In the genomic region with DNA sequence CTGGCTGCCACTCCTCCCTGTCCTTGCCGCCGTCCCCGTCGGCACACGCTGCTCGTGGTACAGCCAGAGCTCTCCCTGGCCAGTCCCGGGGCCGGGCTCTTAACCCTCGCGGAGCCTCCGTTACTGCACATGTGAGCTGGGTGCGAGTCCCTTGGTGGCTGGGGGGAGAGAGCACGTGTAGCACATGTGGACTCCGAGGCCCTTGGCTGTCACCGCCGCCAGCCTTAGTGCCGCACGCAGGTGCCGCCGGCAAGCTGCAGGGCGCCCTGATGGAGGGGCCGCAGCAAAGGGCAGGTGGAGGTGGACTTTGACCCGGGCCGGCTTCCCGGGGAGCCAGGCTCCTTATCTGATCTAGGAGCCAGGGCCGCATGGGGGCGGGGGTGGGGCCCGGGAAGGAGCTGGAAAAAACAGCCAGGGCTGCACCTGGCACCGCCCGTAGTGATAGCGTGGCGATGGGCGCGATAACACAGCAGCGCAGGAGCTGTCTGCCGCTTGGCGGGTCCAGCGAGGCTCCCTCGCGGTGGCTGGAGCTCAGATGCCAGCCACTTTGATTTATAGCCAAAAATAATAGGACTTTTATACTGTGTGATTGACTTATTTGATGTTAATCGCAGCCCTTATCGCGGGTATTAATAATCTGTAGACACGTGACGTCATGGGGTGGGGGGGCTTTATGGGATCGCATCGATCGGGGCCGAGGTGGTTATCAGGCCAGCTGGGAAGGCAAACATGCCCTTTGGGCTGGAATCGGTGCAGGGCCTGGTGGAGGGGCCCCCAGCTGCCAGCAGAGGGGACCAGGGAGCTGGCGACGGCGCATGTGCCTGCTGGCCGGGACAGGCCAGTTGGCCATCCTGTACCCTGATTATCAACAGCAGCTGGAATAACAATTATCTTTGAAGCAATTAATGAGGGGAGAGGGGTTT, we compare ENCODE assay signal across 17 cellular contexts. TPM values are rescaled to one million over a fixed set of nuclear protein-coding genes. Genes with fewer than 3 reads are reported as not detected.
DNase-seq lines count a peak whose midpoint lies in the region; ATAC-seq and TF ChIP-seq lines count a peak whose summit lies in the region.
"Had no signal": no experiment of that assay in that cellular context is flagged by ENCODE, and none has a peak within 500 bp of the region (broad histone marks: within the 10 kb centered on the region; RNA-seq: fewer than 3 reads in every experiment).

No MANE protein-coding gene starts in this region.

- POLR2A ChIA-PET in WTC11 (lab: Charles Lee): no interaction called here

- ATAC-seq in WTC11 (no peak), right lobe of liver (peak; percentile 78 to 82 (median 80)), upper lobe of right lung (no peak)
- ATAC-seq: activated CD4-positive, alpha-beta T cell treated with anti-CD3 and anti-CD28 coated beads for 36 hours; activated CD8-positive, alpha-beta memory T cell treated with anti-CD3 and anti-CD28 coated beads, Interleukin-2, amount 10 ng/mL, durations not matched to agents 7 days and 5 days had no signal

- H3K4me3 ChIP-seq in BLaER1 (no peak overlapping the region), right lobe of liver (no peak overlapping the region), upper lobe of right lung (no peak overlapping the region), Karpas-422 (ENCODE audit: low read length) (no peak overlapping the region)
- H3K4me3 ChIP-seq: neural progenitor cell, suprapubic skin had no signal

- no peaks in the 10 kb centered on the region for H3K9me2 ChIP-seq in Karpas-422 (replicated peaks; ENCODE audit: insufficient read depth, low read length)

- H3K27ac ChIP-seq in BLaER1: 0 out of 2 replicates have a peak overlapping the region, but pooled peaks have one; percentile 13
- H3K27ac ChIP-seq in right lobe of liver: peak overlapping the region in 2 of 3 donors; percentile 75 to 84
- no peak overlapping the region for H3K27ac ChIP-seq in upper lobe of right lung
- H3K27ac ChIP-seq in Karpas-422 (ENCODE audit: low read length): no peak overlapping the region
- H3K27ac ChIP-seq: epithelial cell of prostate, neural progenitor cell, suprapubic skin had no signal

- peak; percentile 4 for TF ChIP-seq POLR2A in right lobe of liver (IDR thresholded peaks at IDR 0.05)

- H2AFZ ChIP-seq in Karpas-422 (ENCODE audit: low read length): no peak overlapping the region
- H2AFZ ChIP-seq: neural progenitor cell had no signal

- H3K9me3 ChIP-seq in BLaER1 (no peaks in the 10 kb centered on the region), right lobe of liver (no peaks in the 10 kb centered on the region), upper lobe of right lung (no peaks in the 10 kb centered on the region), Karpas-422 (ENCODE audit: low read length) (no peaks in the 10 kb centered on the region)
- H3K9me3 ChIP-seq: suprapubic skin had no signal

- TF ChIP-seq CTCF in WTC11 (IDR thresholded peaks at IDR 0.05) (no peak), right lobe of liver (IDR thresholded peaks at IDR 0.05) (peak; percentile 45 to 61 (median 52)), upper lobe of right lung (IDR thresholded peaks at IDR 0.05) (no peak), mesothelial cell of epicardium (IDR thresholded peaks at IDR 0.05; ENCODE audit: unreplicated experiment) (no peak)

- WGBS in right lobe of liver (ENCODE audit: insufficient coverage, low coverage, low lambda C conversion rate, missing lambda C conversion rate): 35% methylated on average over 36 of the region's 54 CpGs

- H3K4me1 ChIP-seq in BLaER1 (peaks cover 69% of the 10 kb centered on the region), right lobe of liver (peaks cover 0 to 45% (median 22%) of the 10 kb centered on the region in 4 donors), upper lobe of right lung (no peaks in the 10 kb centered on the region), Karpas-422 (ENCODE audit: low read length) (no peaks in the 10 kb centered on the region)
- H3K4me1 ChIP-seq: neural progenitor cell, suprapubic skin had no signal

- peak; percentile 99 for DNase-seq in HuH-7.5 (ENCODE audit: low spot score)
- DNase-seq in WTC11 (ENCODE audit: low spot score): no peak
- DNase-seq in right lobe of liver: peak; percentile 90 to 97 (median 95)
- DNase-seq in EL: no peak
- DNase-seq in upper lobe of right lung: no peak
- DNase-seq in mesothelial cell of epicardium (ENCODE audit: low spot score in 2 of 2, unreplicated experiment in 2 of 2): no peak
- no peak for DNase-seq in Karpas-422
- DNase-seq: ACHN; activated CD4-positive, alpha-beta T cell treated with anti-CD3 and anti-CD28 coated beads for 36 hours; activated CD8-positive, alpha-beta memory T cell treated with anti-CD3 and anti-CD28 coated beads, Interleukin-2, amount 10 ng/mL, durations not matched to agents 7 days and 5 days; CD4-positive, CD25-positive, alpha-beta regulatory T cell; DMS79 treated with DMSO at 0.1 percent for 48 hours; mesenchymal stem cell had no signal

- H3K4me2 ChIP-seq in BLaER1 (peak overlapping the region; percentile 28; the same call in 1 of the 2 replicates), Karpas-422 (ENCODE audit: low read depth, low read length, poor library complexity, severe bottlenecking) (no peak overlapping the region)
- H3K4me2 ChIP-seq: neural progenitor cell had no signal

- H4K20me1 ChIP-seq in BLaER1: peaks cover 77% of the 10 kb centered on the region
- no peaks in the 10 kb centered on the region; the same call in 1 of the 2 replicates for H4K20me1 ChIP-seq in Karpas-422 (ENCODE audit: insufficient read depth, low read depth, low read length)

- H3K4me3 Mint-ChIP-seq in WTC11: no peak overlapping the region
- H3K4me3 Mint-ChIP-seq in mesothelial cell of epicardium: no peak overlapping the region
- H3K4me3 Mint-ChIP-seq: activated CD4-positive, alpha-beta T cell treated with anti-CD3 and anti-CD28 coated beads for 36 hours; activated CD8-positive, alpha-beta memory T cell treated with anti-CD3 and anti-CD28 coated beads, Interleukin-2, amount 10 ng/mL, durations not matched to agents 7 days and 5 days; neural progenitor cell had no signal

- H3K9ac ChIP-seq in BLaER1: no peak overlapping the region
- no peak overlapping the region for H3K9ac ChIP-seq in Karpas-422 (ENCODE audit: low read length)
- H3K9ac ChIP-seq: neural progenitor cell had no signal

- H3K4me1 Mint-ChIP-seq in WTC11: peaks cover 3% of the 10 kb centered on the region; the same call in 1 of the 2 replicates
- peaks cover 2% of the 10 kb centered on the region for H3K4me1 Mint-ChIP-seq in mesothelial cell of epicardium
- H3K4me1 Mint-ChIP-seq: activated CD4-positive, alpha-beta T cell treated with anti-CD3 and anti-CD28 coated beads for 36 hours; activated CD8-positive, alpha-beta memory T cell treated with anti-CD3 and anti-CD28 coated beads, Interleukin-2, amount 10 ng/mL, durations not matched to agents 7 days and 5 days had no signal

- CTCF ChIA-PET in WTC11 (lab: Charles Lee): interaction anchor here (0.7 to 4.4 kb wide), 12 partner anchors 9 to 249 kb away, joined by 3 to 22 read pairs (median 4); partner anchors contain the start of gene ZC3H18

- H3K27ac Mint-ChIP-seq in WTC11: peak overlapping the region; percentile 65; the same call in 1 of the 2 replicates
- no peak overlapping the region for H3K27ac Mint-ChIP-seq in mesothelial cell of epicardium
- H3K27ac Mint-ChIP-seq: activated CD4-positive, alpha-beta T cell treated with anti-CD3 and anti-CD28 coated beads for 36 hours; activated CD8-positive, alpha-beta memory T cell treated with anti-CD3 and anti-CD28 coated beads, Interleukin-2, amount 10 ng/mL, durations not matched to agents 7 days and 5 days; neural progenitor cell had no signal

- H3K36me3 ChIP-seq in BLaER1: peaks cover 68% of the 10 kb centered on the region
- H3K36me3 ChIP-seq in right lobe of liver: no peaks in the 10 kb centered on the region
- H3K36me3 ChIP-seq in upper lobe of right lung: no peaks in the 10 kb centered on the region
- H3K36me3 ChIP-seq in Karpas-422 (ENCODE audit: insufficient read depth, low read length): no peaks in the 10 kb centered on the region
- H3K36me3 ChIP-seq: neural progenitor cell, suprapubic skin had no signal

- no peaks in the 10 kb centered on the region for H3K79me2 ChIP-seq in Karpas-422 (ENCODE audit: low read length)

- H3K9me3 Mint-ChIP-seq in WTC11 (no peaks in the 10 kb centered on the region), mesothelial cell of epicardium (no peaks in the 10 kb centered on the region)
- H3K9me3 Mint-ChIP-seq: neural progenitor cell had no signal

- no peaks in the 10 kb centered on the region for H3K27me3 ChIP-seq in BLaER1
- no peaks in the 10 kb centered on the region for H3K27me3 ChIP-seq in right lobe of liver
- no peaks in the 10 kb centered on the region for H3K27me3 ChIP-seq in upper lobe of right lung
- H3K27me3 ChIP-seq in Karpas-422 (ENCODE audit: low read length): no peaks in the 10 kb centered on the region
- H3K27me3 ChIP-seq: neural progenitor cell, suprapubic skin had no signal

- intact Hi-C loops in right lobe of liver (cut with DNase I): no loop called here
- intact Hi-C loops in upper lobe of right lung (cut with DNase I): no loop called here

- H3K27me3 Mint-ChIP-seq in WTC11 (ENCODE audit: low read depth) (no peaks in the 10 kb centered on the region), mesothelial cell of epicardium (ENCODE audit: low read depth) (no peaks in the 10 kb centered on the region)
- H3K27me3 Mint-ChIP-seq: activated CD4-positive, alpha-beta T cell treated with anti-CD3 and anti-CD28 coated beads for 36 hours; activated CD8-positive, alpha-beta memory T cell treated with anti-CD3 and anti-CD28 coated beads, Interleukin-2, amount 10 ng/mL, durations not matched to agents 7 days and 5 days; CD4-positive, CD25-positive, alpha-beta regulatory T cell had no signal

- H3K36me3 Mint-ChIP-seq in WTC11 (no peaks in the 10 kb centered on the region), mesothelial cell of epicardium (peaks cover 2% of the 10 kb centered on the region)

TF ChIP-seq in WTC11, 78 proteins besides CTCF, POLR2A, EP300 and RAD21 (continues in another document):
- TF ChIP-seq JAZF1 (CRISPR knock-in tag; IDR thresholded peaks at IDR 0.05): no peak
- TF ChIP-seq KAT7 (CRISPR knock-in tag; IDR thresholded peaks at IDR 0.05; ENCODE audit: borderline replicate concordance): no peak
- no peak for TF ChIP-seq ZNF263 (CRISPR knock-in tag; IDR thresholded peaks at IDR 0.05; ENCODE audit: low read depth)
- no peak for TF ChIP-seq GTF2I (CRISPR knock-in tag; conservative IDR thresholded peaks at IDR 0.05)
- no peak for TF ChIP-seq ZMAT4 (CRISPR knock-in tag; IDR thresholded peaks at IDR 0.05)

RNA-seq across cellular contexts. Expression of gene ZFPM1, which starts 35.1 kb away (rescaled TPM):
- total RNA-seq in WTC11 (2021) (8.1 to 9.3 TPM (median 8.5 TPM) in 3 replicates), right lobe of liver (10 to 100 TPM in 2 of 6 experiments, 1 to 10 TPM in 4; 3.8 to 15.5 (median 8.3) TPM), upper lobe of right lung (8.4 TPM), mesothelial cell of epicardium (51.1 to 56.2 TPM (median 52.6 TPM) in 3 replicates)
- 0.36 and 0.75 TPM in 2 replicates for total RNA-seq in Karpas-422 (2014; rRNA removed; shearing (Covaris generic); ENCODE audit: low replicate concordance)

Comparison
In these comparisons a context has a peak if more than half of its experiments do, and no peak if none do; other contexts are left out.
1. H3K27ac ChIP-seq: peak in BLaER1 (single experiment) and right lobe of liver (2 of 3); none in upper lobe of right lung (single experiment) and Karpas-422 (single experiment).
2. DNase-seq: peak in HuH-7.5 (single experiment) and right lobe of liver (3 of 3); none in WTC11 (single experiment), EL (single experiment), upper lobe of right lung (single experiment), mesothelial cell of epicardium (0 of 2) and Karpas-422 (single experiment).
3. ATAC-seq: peak in right lobe of liver (4 of 4); none in WTC11 (single experiment) and upper lobe of right lung (single experiment).
4. CTCF ChIP-seq: peak in right lobe of liver (4 of 4); none in WTC11 (single experiment), upper lobe of right lung (single experiment) and mesothelial cell of epicardium (single experiment).